25 cellular contexts compared by ENCODE assay signal in genomic region chr4:115866364-115866896, GRCh38.
"Had no signal": no experiment of that assay in that cellular context is flagged by ENCODE, and none has a peak within 500 bp of the region (broad histone marks: within the 10 kb centered on the region; RNA-seq: fewer than 3 reads in every experiment).

No MANE protein-coding gene starts in this region.

- DNase-seq: colonic mucosa; cortex of kidney; effector CD8-positive, alpha-beta T cell; effector memory CD8-positive, alpha-beta T cell; endodermal cell; erythroblast; esophagus squamous epithelium; foreskin fibroblast; foreskin melanocyte; gastrocnemius medialis; glutamatergic neuron; head of caudate nucleus; heart right ventricle; hippocampal formation; left cardiac atrium; left lung; left ventricle myocardium superior; lower lobe of right lung; mesenchymal stem cell; mucosa of descending colon; naive B cell had no signal

- H3K27ac ChIP-seq: colonic mucosa, epithelial cell of prostate, esophagus squamous epithelium, gastrocnemius medialis, heart right ventricle, left lung, lower lobe of right lung had no signal

- H3K9me3 ChIP-seq: colonic mucosa, esophagus squamous epithelium, gastrocnemius medialis, heart right ventricle, left lung, lower lobe of right lung, mucosa of descending colon had no signal

- H3K27me3 Mint-ChIP-seq: dendritic cell treated with granulocyte-macrophage colony-stimulating factor and Interleukin-4, amounts not matched to agents 40 ng/mL and 50 ng/mL, for 4 days; effector memory CD8-positive, alpha-beta T cell; naive B cell had no signal

- H3K27ac Mint-ChIP-seq: dendritic cell treated with granulocyte-macrophage colony-stimulating factor and Interleukin-4, amounts not matched to agents 40 ng/mL and 50 ng/mL, for 4 days; effector memory CD8-positive, alpha-beta T cell; endodermal cell; mesothelial cell of epicardium; naive B cell had no signal

- H3K9me3 Mint-ChIP-seq: dendritic cell treated with granulocyte-macrophage colony-stimulating factor and Interleukin-4, amounts not matched to agents 40 ng/mL and 50 ng/mL, for 4 days; endodermal cell; mesothelial cell of epicardium had no signal

- H3K4me3 Mint-ChIP-seq: dendritic cell treated with granulocyte-macrophage colony-stimulating factor and Interleukin-4, amounts not matched to agents 40 ng/mL and 50 ng/mL, for 4 days; effector memory CD8-positive, alpha-beta T cell; endodermal cell; mesothelial cell of epicardium; naive B cell had no signal

- H3K36me3 Mint-ChIP-seq: mesothelial cell of epicardium, naive B cell had no signal

- H3K4me1 Mint-ChIP-seq: endodermal cell, mesothelial cell of epicardium, naive B cell had no signal

- H3K36me3 ChIP-seq: colonic mucosa, esophagus squamous epithelium, gastrocnemius medialis, heart right ventricle, left lung, lower lobe of right lung had no signal

- ATAC-seq: effector memory CD8-positive, alpha-beta T cell; esophagus mucosa; gastrocnemius medialis; heart right ventricle; left cardiac atrium; left lung; left ventricle myocardium superior; lower lobe of right lung; mucosa of descending colon had no signal

- H3K4me3 ChIP-seq: colonic mucosa, esophagus squamous epithelium, gastrocnemius medialis, heart right ventricle, left lung, lower lobe of right lung, mucosa of descending colon had no signal
